ENCODE assay signal across 1 cellular context in genomic region chr4:184477201-184477999, GRCh38.
TF ChIP-seq lines count a peak whose summit lies in the region.

No MANE protein-coding gene starts in this region.

TF ChIP-seq in WTC11, 78 proteins besides CTCF, POLR2A, EP300 and RAD21 (continued from another document):
- TF ChIP-seq STAT6 (CRISPR knock-in tag; conservative IDR thresholded peaks at IDR 0.05; ENCODE audit: low read depth), result no peak
- TF ChIP-seq ZSCAN18 (CRISPR knock-in tag; IDR thresholded peaks at IDR 0.05), result no peak
- TF ChIP-seq MAX (CRISPR knock-in tag; IDR thresholded peaks at IDR 0.05), result no peak
- TF ChIP-seq, protein P1, sequence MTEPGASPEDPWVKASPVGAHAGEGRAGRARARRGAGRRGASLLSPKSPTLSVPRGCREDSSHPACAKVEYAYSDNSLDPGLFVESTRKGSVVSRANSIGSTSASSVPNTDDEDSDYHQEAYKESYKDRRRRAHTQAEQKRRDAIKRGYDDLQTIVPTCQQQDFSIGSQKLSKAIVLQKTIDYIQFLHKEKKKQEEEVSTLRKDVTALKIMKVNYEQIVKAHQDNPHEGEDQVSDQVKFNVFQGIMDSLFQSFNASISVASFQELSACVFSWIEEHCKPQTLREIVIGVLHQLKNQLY (CRISPR knock-in tag; IDR thresholded peaks at IDR 0.05), result no peak
- no peak for TF ChIP-seq OVOL2 (CRISPR knock-in tag; IDR thresholded peaks at IDR 0.05; ENCODE audit: borderline replicate concordance)
